ENCODE assay signal across 9 cellular contexts in the genomic region with DNA sequence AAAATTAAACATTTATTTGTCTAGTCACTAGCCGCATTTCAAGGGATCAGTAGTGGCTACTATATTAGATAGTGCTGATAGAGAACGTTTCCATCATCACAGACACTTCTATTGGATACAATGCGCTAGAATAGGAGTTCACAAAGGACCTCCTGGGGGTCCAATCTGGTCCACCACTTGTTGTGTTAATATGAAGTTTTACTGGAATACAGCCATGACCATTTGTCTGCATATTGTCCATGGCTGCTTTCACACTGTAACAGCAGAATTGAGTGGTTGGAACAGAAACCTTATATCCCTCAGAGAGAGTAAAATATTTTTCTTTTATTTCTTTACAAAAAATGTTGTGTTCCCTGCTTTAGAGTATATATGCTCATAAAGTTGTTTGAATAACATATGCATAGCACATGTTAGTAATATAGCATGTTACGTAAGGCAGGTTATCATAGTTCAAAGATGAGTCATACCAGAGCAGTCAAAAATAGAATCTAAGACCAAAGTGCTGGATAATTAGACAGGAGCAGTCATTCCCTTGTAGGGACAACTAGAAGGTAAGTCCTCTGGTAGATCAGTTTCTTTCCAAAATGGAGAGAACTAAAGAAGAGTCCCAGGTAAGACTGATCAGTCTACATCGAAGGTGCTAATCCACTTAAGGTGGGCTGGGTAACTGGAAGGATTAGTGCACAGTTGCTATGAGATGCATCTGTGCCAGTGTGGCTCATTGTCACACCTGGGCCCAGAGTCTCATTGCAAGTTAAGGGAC. TPM values are rescaled to one million over a fixed set of nuclear protein-coding genes. Genes with fewer than 3 reads are reported as not detected.
DNase-seq lines count a peak whose midpoint lies in the region; ATAC-seq, FAIRE-seq and TF ChIP-seq lines count a peak whose summit lies in the region.
"Had no signal": no experiment of that assay in that cellular context is flagged by ENCODE, and none has a peak within 500 bp of the region (broad histone marks: within the 10 kb centered on the region; RNA-seq: fewer than 3 reads in every experiment).

No MANE protein-coding gene starts in this region.

- DNase-seq in COLO829 (ENCODE audit: low spot score) (peak; percentile 54), HT1080 (ENCODE audit: low read depth) (peak; percentile 72), amniotic epithelial cell (ENCODE audit: low read depth) (peak; percentile 53), HepG2 (ENCODE audit: low spot score) (peak; percentile 82), uterus (no peak), NCI-H526 (lab: John Stamatoyannopoulos, UW) (no peak), hippocampal formation (lab: John Stamatoyannopoulos, UW) (no peak)
- DNase-seq: activated CD8-positive, alpha-beta memory T cell treated with anti-CD3 and anti-CD28 coated beads, Interleukin-2, amount 50 U/mL, for 4 hours had no signal

- peak; percentile 12 for FAIRE-seq in HepG2 (lab: Jason Lieb, UNC)

- no peak for TF ChIP-seq POLR2A in HepG2 (IDR thresholded peaks at IDR 0.05; ENCODE audit: insufficient read depth in 1 of 2, low read depth in 2 of 2, low read length in 2 of 2)
- TF ChIP-seq POLR2A in uterus (IDR thresholded peaks at IDR 0.05), result no peak

- peak overlapping the region; percentile 54 for H3K4me2 ChIP-seq in HepG2 (ENCODE audit: low read depth, low read length)

- POLR2A ChIA-PET in HepG2 (lab: Yijun Ruan, JAX), result interaction anchor here (0.8 kb wide), 1 partner anchor 15 kb away, joined by 3 read pairs; the partner anchor contains the start of genes ANKMY2 and BZW2

- TF ChIP-seq CTCF in HepG2 (CRISPR knock-in tag; IDR thresholded peaks at IDR 0.05) (no peak), uterus (IDR thresholded peaks at IDR 0.05) (no peak)

- no peak overlapping the region for H2AFZ ChIP-seq in HepG2 (ENCODE audit: low read length)

- CTCF ChIA-PET in HepG2 (lab: Yijun Ruan, JAX; ENCODE audit: low intra/inter-chr PET ratio, low total read pairs), result no interaction called here

- peaks cover 77% of the 10 kb centered on the region for H3K79me2 ChIP-seq in HepG2 (ENCODE audit: insufficient read depth, low read length)

- peaks cover 24% of the 10 kb centered on the region for H3K4me1 ChIP-seq in HepG2 (ENCODE audit: insufficient read depth, low read length)
- no peaks in the 10 kb centered on the region for H3K4me1 ChIP-seq in uterus

- BruUV-seq in HepG2 (replicated peaks; lab: Mats Ljungman, UMichigan), result no TSS peak

- intact Hi-C loops in HepG2 (cut with micrococcal nuclease; ENCODE audit: unreplicated experiment), result loop anchor here (2.0 to 10.0 kb wide), 2 partner anchors 14 to 1286 kb away; partner anchors contain the start of gene BZW2
- intact Hi-C loops in uterus (cut with DNase I; ENCODE audit: low total_unique reads), result no loop called here

- H3K27ac ChIP-seq in HepG2 (ENCODE audit: extremely low read length, insufficient read depth, low read length), result peak overlapping the region; percentile 53
- no peak overlapping the region for H3K27ac ChIP-seq in uterus

- no peaks in the 10 kb centered on the region for H3K27me3 ChIP-seq in HepG2 (ENCODE audit: control insufficient read depth in 1 of 2, insufficient read depth in 2 of 2, low read length in 2 of 2)
- H3K27me3 ChIP-seq in uterus, result no peaks in the 10 kb centered on the region

- in situ Hi-C loops in HepG2 (cut with HindIII; ENCODE audit: extremely low pct_ligation_motif_present, low pct_unique_long_range_greater_than_20kb), result no loop called here

- peaks cover 3% of the 10 kb centered on the region; the same call in 1 of the 2 replicates for H4K20me1 ChIP-seq in HepG2 (ENCODE audit: insufficient read depth, low read length)

- TF ChIP-seq EP300 in HepG2 (IDR thresholded peaks at IDR 0.05; ENCODE audit: low read depth in 2 of 2, low read length in 2 of 2) (peak in 1 of 2 experiments; percentile 34; a peak in 1 of 4 replicates), HepG2 (CRISPR knock-in tag; IDR thresholded peaks at IDR 0.05; ENCODE audit: borderline replicate concordance) (no peak)

- no peak overlapping the region for H3K9ac ChIP-seq in HepG2 (ENCODE audit: insufficient read depth, low read depth, low read length)

- no peak for TF ChIP-seq RAD21 in HepG2 (CRISPR knock-in tag; IDR thresholded peaks at IDR 0.05)

- H3K9me3 ChIP-seq in HepG2 (ENCODE audit: low read length), result no peaks in the 10 kb centered on the region
- no peaks in the 10 kb centered on the region for H3K9me3 ChIP-seq in uterus

- H3K4me3 ChIP-seq in HepG2 (replicated peaks in 1 of 3; ENCODE audit: insufficient read depth in 1 of 3, low read depth in 2 of 3, low read length in 3 of 3), result no peak overlapping the region; a peak in 2 of 6 replicates
- H3K4me3 ChIP-seq in uterus, result no peak overlapping the region

- WGBS in HepG2 (ENCODE audit: low lambda C conversion rate), result 72% methylated on average over 5 of the region's 5 CpGs

- no peaks in the 10 kb centered on the region for H3K36me3 ChIP-seq in HepG2 (replicated peaks in 1 of 2; ENCODE audit: control insufficient read depth in 1 of 2, insufficient read depth in 2 of 2, low read length in 2 of 2)
- H3K36me3 ChIP-seq in uterus, result no peaks in the 10 kb centered on the region

- ATAC-seq in HepG2, result peak; percentile 91
- no peak for ATAC-seq in HG03135 (IDR thresholded peaks at IDR 0.05; ENCODE audit: unreplicated experiment)

RNA-seq across cellular contexts. Expression of gene BZW2, which starts 14.9 kb away (rescaled TPM):
- 120 and 128 TPM in 2 replicates for total RNA-seq in HT1080 (2014; rRNA removed; shearing (Covaris generic))
- 163 and 175 TPM in 2 replicates for polyA plus RNA-seq in HT1080 (2015; cell fraction: cytosol; rRNA removed)
- polyA plus RNA-seq in HT1080 (2015; cell fraction: nucleus; rRNA removed), result 124 and 133 TPM in 2 replicates
- total RNA-seq in HepG2 (2016; rRNA removed; fragmentation: Illumina TruSeq; extraction: Trizol), result 95.2 and 111 TPM in 2 replicates
- 24.6 and 26.3 TPM in 2 replicates for total RNA-seq in HepG2 (2016; cell fraction: cytosol; rRNA removed; fragmentation: Illumina TruSeq; extraction: Trizol; ENCODE audit: low read depth)
- 91.8 and 119 TPM in 2 replicates for total RNA-seq in HepG2 (2016; cell fraction: insoluble cytoplasmic fraction; rRNA removed; fragmentation: Illumina TruSeq; extraction: Trizol)
- 43.6 and 54.1 TPM in 2 replicates for total RNA-seq in HepG2 (2016; cell fraction: membrane; rRNA removed; fragmentation: Illumina TruSeq; extraction: Trizol)
- 59.6 and 61.1 TPM in 2 replicates for total RNA-seq in HepG2 (2016; cell fraction: nucleus; rRNA removed; fragmentation: Illumina TruSeq; extraction: Trizol)
- 18.9 and 21.8 TPM in 2 replicates for polyA plus RNA-seq in HepG2 (2011; rRNA removed)
- polyA plus RNA-seq in HepG2 (2011; cell fraction: cytosol; rRNA removed), result 15.7 and 20.2 TPM in 2 replicates
- 10.2 and 13.5 TPM in 2 replicates for polyA plus RNA-seq in HepG2 (2011; cell fraction: nucleus; rRNA removed)
- 41.3 and 44.8 TPM in 2 replicates for polyA plus RNA-seq in HepG2 (2012)
- polyA plus RNA-seq in HepG2 (2016; cell fraction: cytosol; fragmentation: Illumina TruSeq; extraction: Trizol; ENCODE audit: low read depth), result 18.9 and 19.3 TPM in 2 replicates
- 110 and 116 TPM in 2 replicates for polyA plus RNA-seq in HepG2 (2016; cell fraction: insoluble cytoplasmic fraction; fragmentation: Illumina TruSeq; extraction: Trizol; ENCODE audit: low read depth)
- polyA plus RNA-seq in HepG2 (2016; cell fraction: membrane; fragmentation: Illumina TruSeq; extraction: Trizol; ENCODE audit: low read depth), result 35.7 and 40.4 TPM in 2 replicates
- polyA plus RNA-seq in HepG2 (2016; cell fraction: nucleus; fragmentation: Illumina TruSeq; extraction: Trizol; ENCODE audit: insufficient read depth, low read depth), result 70.6 and 75.4 TPM in 2 replicates
- polyA minus RNA-seq in HepG2 (2011; rRNA and poly(A)+ RNA removed; ENCODE audit: low replicate concordance), result 13.7 and 46.5 TPM in 2 replicates
- 18.9 and 20.9 TPM in 2 replicates for polyA minus RNA-seq in HepG2 (2011; cell fraction: cytosol; rRNA and poly(A)+ RNA removed)
- 16.3 and 16.4 TPM in 2 replicates for polyA minus RNA-seq in HepG2 (2011; cell fraction: nucleus; rRNA and poly(A)+ RNA removed)
- total RNA-seq in uterus, result 10 to 100 TPM; 16.5 to 50.0 (median 32.4) TPM

RNA-seq across cellular contexts. Expression of gene ANKMY2, which starts 15.3 kb away (rescaled TPM):
- total RNA-seq in HT1080 (2014; rRNA removed; shearing (Covaris generic)), result 17.8 and 25.4 TPM in 2 replicates
- 14.7 and 17.0 TPM in 2 replicates for polyA plus RNA-seq in HT1080 (2015; cell fraction: cytosol; rRNA removed)
- polyA plus RNA-seq in HT1080 (2015; cell fraction: nucleus; rRNA removed), result 23.5 and 26.0 TPM in 2 replicates
- total RNA-seq in HepG2 (2016; rRNA removed; fragmentation: Illumina TruSeq; extraction: Trizol) (21.6 and 32.0 TPM in 2 replicates), uterus (10 to 100 TPM in 3 of 4 donors, 1 to 10 TPM in 1; 6.2 to 48.7 (median 17.2) TPM)
- total RNA-seq in HepG2 (2016; cell fraction: cytosol; rRNA removed; fragmentation: Illumina TruSeq; extraction: Trizol; ENCODE audit: low read depth), result 3.9 and 4.5 TPM in 2 replicates
- total RNA-seq in HepG2 (2016; cell fraction: insoluble cytoplasmic fraction; rRNA removed; fragmentation: Illumina TruSeq; extraction: Trizol), result 24.4 and 33.4 TPM in 2 replicates
- total RNA-seq in HepG2 (2016; cell fraction: membrane; rRNA removed; fragmentation: Illumina TruSeq; extraction: Trizol), result 7.4 and 9.7 TPM in 2 replicates
- 21.8 and 22.0 TPM in 2 replicates for total RNA-seq in HepG2 (2016; cell fraction: nucleus; rRNA removed; fragmentation: Illumina TruSeq; extraction: Trizol)
- 11.1 and 12.2 TPM in 2 replicates for polyA plus RNA-seq in HepG2 (2011; rRNA removed)
- polyA plus RNA-seq in HepG2 (2011; cell fraction: cytosol; rRNA removed), result 6.9 and 9.6 TPM in 2 replicates
- 15.2 and 29.4 TPM in 2 replicates for polyA plus RNA-seq in HepG2 (2011; cell fraction: nucleus; rRNA removed)
- polyA plus RNA-seq in HepG2 (2012), result 8.1 and 11.2 TPM in 2 replicates
- polyA plus RNA-seq in HepG2 (2016; cell fraction: cytosol; fragmentation: Illumina TruSeq; extraction: Trizol; ENCODE audit: low read depth), result 2.0 and 2.3 TPM in 2 replicates
- 24.1 and 25.7 TPM in 2 replicates for polyA plus RNA-seq in HepG2 (2016; cell fraction: insoluble cytoplasmic fraction; fragmentation: Illumina TruSeq; extraction: Trizol; ENCODE audit: low read depth)
- 3.7 and 4.4 TPM in 2 replicates for polyA plus RNA-seq in HepG2 (2016; cell fraction: membrane; fragmentation: Illumina TruSeq; extraction: Trizol; ENCODE audit: low read depth)
- polyA plus RNA-seq in HepG2 (2016; cell fraction: nucleus; fragmentation: Illumina TruSeq; extraction: Trizol; ENCODE audit: insufficient read depth, low read depth), result 21.6 and 21.7 TPM in 2 replicates
- 5.6 and 11.4 TPM in 2 replicates for polyA minus RNA-seq in HepG2 (2011; rRNA and poly(A)+ RNA removed; ENCODE audit: low replicate concordance)
- 5.4 and 6.8 TPM in 2 replicates for polyA minus RNA-seq in HepG2 (2011; cell fraction: cytosol; rRNA and poly(A)+ RNA removed)
- polyA minus RNA-seq in HepG2 (2011; cell fraction: nucleus; rRNA and poly(A)+ RNA removed), result 25.9 and 29.4 TPM in 2 replicates

Comparison
In these comparisons a context has a peak if more than half of its experiments do, and no peak if none do; other contexts are left out.
1. DNase-seq: peak in COLO829 (single experiment), HT1080 (single experiment), amniotic epithelial cell (single experiment) and HepG2 (single experiment); none in uterus (0 of 2), NCI-H526 (0 of 2) and hippocampal formation (0 of 2).